Comparison of ENCODE assay signal across 8 cellular contexts in genomic region chr21:38355992-38356781, GRCh38.
A peak's percentile ranks its signal among the peaks of the same experiment; 100 is the strongest.
DNase-seq lines count a peak whose midpoint lies in the region; ATAC-seq lines count a peak whose summit lies in the region.

No MANE protein-coding gene starts in this region.

- no peak overlapping the region for H3K4me3 Mint-ChIP-seq in central memory CD8-positive, alpha-beta T cell

- no peaks in the 10 kb centered on the region for H3K4me1 Mint-ChIP-seq in central memory CD8-positive, alpha-beta T cell

- no peak overlapping the region for H3K27ac Mint-ChIP-seq in central memory CD8-positive, alpha-beta T cell (ENCODE audit: low read depth)

- peaks cover 1% of the 10 kb centered on the region for H3K36me3 Mint-ChIP-seq in central memory CD8-positive, alpha-beta T cell (ENCODE audit: insufficient read depth)

- peak; percentile 77 for DNase-seq in DMS153 treated with DMSO at 0.1 percent for 48 hours (lab: John Stamatoyannopoulos, UW; ENCODE audit: unreplicated experiment)
- peak; percentile 59 for DNase-seq in NCI-H226
- DNase-seq in activated CD4-positive, alpha-beta T cell treated with anti-CD3 and anti-CD28 coated beads for 1 hour: peak; percentile 56
- DNase-seq in central memory CD8-positive, alpha-beta T cell (ENCODE audit: low spot score in 2 of 2): peak; percentile 16 to 27
- peak; percentile 91 for DNase-seq in left kidney (ENCODE audit: low read depth, low spot score)
- peak; percentile 80 for DNase-seq in stimulated activated CD4-positive, alpha-beta T cell treated with anti-CD3 and anti-CD28 coated beads, Interleukin-4, amount 100 ng/mL, for 24 hours

- peaks cover 22% of the 10 kb centered on the region for H3K27me3 Mint-ChIP-seq in central memory CD8-positive, alpha-beta T cell

- no peaks in the 10 kb centered on the region for H3K9me3 Mint-ChIP-seq in central memory CD8-positive, alpha-beta T cell

- peak; percentile 59 for ATAC-seq in HG02870 (IDR thresholded peaks at IDR 0.05; ENCODE audit: unreplicated experiment)
- ATAC-seq in central memory CD8-positive, alpha-beta T cell (replicated peaks; ENCODE audit: extremely low read depth, poor library complexity, severe bottlenecking): no peak
- ATAC-seq in GM21717 (IDR thresholded peaks at IDR 0.05; ENCODE audit: unreplicated experiment): no peak

Comparison
In these comparisons a context has a peak if more than half of its experiments do, and no peak if none do; other contexts are left out.
1. DNase-seq: peak in every context shown above with its lines; median percentile 91 in left kidney; 80 in stimulated activated CD4-positive, alpha-beta T cell treated with anti-CD3 and anti-CD28 coated beads, Interleukin-4, amount 100 ng/mL, for 24 hours; 77 in DMS153 treated with DMSO at 0.1 percent for 48 hours; 59 in NCI-H226; 56 in activated CD4-positive, alpha-beta T cell treated with anti-CD3 and anti-CD28 coated beads for 1 hour; 22 in central memory CD8-positive, alpha-beta T cell.